1 cellular context compared by ENCODE assay signal in genomic region chr14:102545461-102546265, GRCh38.
TF ChIP-seq lines count a peak whose summit lies in the region.

No MANE protein-coding gene starts in this region.

TF ChIP-seq in HepG2, 621 proteins besides CTCF, POLR2A, EP300 and RAD21 (continued from another document and continues in another):
- TF ChIP-seq BCLAF1 (IDR thresholded peaks at IDR 0.05) (no peak), ZNF335 (CRISPR knock-in tag; IDR thresholded peaks at IDR 0.05) (no peak), ZNF710 (CRISPR knock-in tag; IDR thresholded peaks at IDR 0.05; ENCODE audit: borderline replicate concordance) (no peak), ZNF800 (CRISPR knock-in tag; IDR thresholded peaks at IDR 0.05) (no peak), RBM39 (IDR thresholded peaks at IDR 0.05; ENCODE audit: low read depth, low read length, poor library complexity, severe bottlenecking) (no peak), ZBTB20 (CRISPR knock-in tag; IDR thresholded peaks at IDR 0.05; ENCODE audit: borderline replicate concordance, low read depth) (no peak), ZNF274 (CRISPR knock-in tag; IDR thresholded peaks at IDR 0.05) (no peak), ZMAT5 (CRISPR knock-in tag; IDR thresholded peaks at IDR 0.05; ENCODE audit: borderline replicate concordance, low read depth) (no peak), ESRRA (CRISPR knock-in tag; IDR thresholded peaks at IDR 0.05; ENCODE audit: low read depth) (no peak; the same call in 1 of the 2 replicates), SOX5 (CRISPR knock-in tag; IDR thresholded peaks at IDR 0.05; ENCODE audit: borderline replicate concordance) (no peak; the same call in 1 of the 2 replicates), TOE1 (CRISPR knock-in tag; IDR thresholded peaks at IDR 0.05) (no peak), ARID3A (IDR thresholded peaks at IDR 0.05; ENCODE audit: low read depth, low read length) (no peak), ZNF609 (CRISPR knock-in tag; IDR thresholded peaks at IDR 0.05; ENCODE audit: borderline replicate concordance) (no peak), ZBTB21 (CRISPR knock-in tag; IDR thresholded peaks at IDR 0.05) (no peak), SYNCRIP (IDR thresholded peaks at IDR 0.05; ENCODE audit: insufficient read depth, low read depth, low read length) (no peak), ZFP37 (CRISPR knock-in tag; IDR thresholded peaks at IDR 0.05; ENCODE audit: borderline replicate concordance) (no peak), MYPOP (CRISPR knock-in tag; IDR thresholded peaks at IDR 0.05) (no peak; the same call in none of the 2 replicates), SCMH1 (CRISPR knock-in tag; IDR thresholded peaks at IDR 0.05; ENCODE audit: borderline replicate concordance) (no peak), IKZF4 (CRISPR knock-in tag; IDR thresholded peaks at IDR 0.05; ENCODE audit: borderline replicate concordance, low read depth, not compliant biosample characterization) (peak; percentile 13), ELK4 (CRISPR knock-in tag; IDR thresholded peaks at IDR 0.05; ENCODE audit: borderline replicate concordance) (no peak), BRCA1 (CRISPR knock-in tag; IDR thresholded peaks at IDR 0.05) (no peak), ZNF816 (CRISPR knock-in tag; IDR thresholded peaks at IDR 0.05; ENCODE audit: borderline replicate concordance) (no peak), CCAR2 (optimal IDR thresholded peaks at IDR 0.05; ENCODE audit: low read depth, low read length) (no peak), ZBTB26 (CRISPR knock-in tag; IDR thresholded peaks at IDR 0.05; ENCODE audit: borderline replicate concordance) (no peak), TERF1 (CRISPR knock-in tag; IDR thresholded peaks at IDR 0.05) (no peak), HES4 (CRISPR knock-in tag; IDR thresholded peaks at IDR 0.05; ENCODE audit: borderline replicate concordance) (no peak), AHR (CRISPR knock-in tag; IDR thresholded peaks at IDR 0.05) (peak; percentile 60; the same call in 1 of the 2 replicates), IRX3 (CRISPR knock-in tag; IDR thresholded peaks at IDR 0.05; ENCODE audit: borderline replicate concordance, low read depth) (no peak), CERS6 (CRISPR knock-in tag; IDR thresholded peaks at IDR 0.05) (no peak), PPARG (CRISPR knock-in tag; conservative IDR thresholded peaks at IDR 0.05) (no peak), RORA (CRISPR knock-in tag; IDR thresholded peaks at IDR 0.05) (no peak), GATA4 (IDR thresholded peaks at IDR 0.05; ENCODE audit: borderline replicate concordance, low read depth) (peak; percentile 29; the same call in 1 of the 2 replicates), NCOA2 (CRISPR knock-in tag; IDR thresholded peaks at IDR 0.05) (no peak), ATF2 (CRISPR knock-in tag; IDR thresholded peaks at IDR 0.05) (peak; percentile 21; the same call in 1 of the 2 replicates), SRSF4 (IDR thresholded peaks at IDR 0.05; ENCODE audit: low read depth, low read length, poor library complexity, severe bottlenecking) (no peak), NONO (IDR thresholded peaks at IDR 0.05) (no peak), NONO (CRISPR knock-in tag; conservative IDR thresholded peaks at IDR 0.05) (no peak)
